ENCODE assay signal across 32 cellular contexts in the genomic region with DNA sequence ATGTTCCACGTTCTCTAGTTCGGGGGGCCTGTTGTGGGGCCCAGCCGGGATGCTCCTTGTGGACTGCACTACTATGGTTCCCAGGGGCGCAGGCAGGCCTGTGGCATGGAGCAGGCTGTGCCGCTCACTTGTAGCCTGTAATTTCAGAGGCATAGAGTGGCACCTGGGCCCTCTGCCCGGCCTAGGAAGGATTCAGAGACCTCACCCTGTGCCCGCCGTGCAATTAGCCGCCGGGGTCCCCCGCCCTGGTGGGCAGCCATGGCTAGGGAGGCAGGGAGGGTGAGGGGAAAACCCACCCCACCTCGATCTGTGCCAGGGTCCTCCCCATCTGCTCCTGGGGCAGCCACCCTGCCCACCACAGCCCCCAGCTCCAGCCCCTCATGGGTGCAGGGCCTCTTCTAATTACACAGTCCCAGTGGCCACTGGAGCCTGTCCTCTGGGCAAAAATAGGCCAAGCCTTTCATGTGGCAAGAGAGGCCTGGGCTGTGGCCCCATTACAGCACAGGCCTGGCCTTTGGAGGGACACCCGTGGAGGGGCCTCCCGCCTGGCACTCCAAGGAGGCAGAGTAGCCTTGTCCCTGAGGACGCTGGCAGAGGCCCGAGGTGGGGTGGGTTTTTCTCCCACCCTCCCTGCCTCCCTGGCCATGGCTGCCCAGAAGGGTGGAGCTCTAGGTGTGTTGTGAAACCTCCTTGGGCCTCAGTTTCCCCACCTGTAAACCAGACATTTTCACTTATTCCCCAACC. TPM values are rescaled to one million over a fixed set of nuclear protein-coding genes. Genes with fewer than 3 reads are reported as not detected.
"Had no signal": no experiment of that assay in that cellular context is flagged by ENCODE, and none has a peak within 500 bp of the region (broad histone marks: within the 10 kb centered on the region; RNA-seq: fewer than 3 reads in every experiment).

No MANE protein-coding gene starts in this region.

- H3K36me3 ChIP-seq: brain microvascular endothelial cell, MG63 had no signal

- H3K4me2 ChIP-seq: PC-9 had no signal

- H3K9me3 Mint-ChIP-seq: activated CD8-positive, alpha-beta T cell treated with anti-CD3 and anti-CD28 coated beads for 36 hours; activated T-cell treated with anti-CD3 and anti-CD28 coated beads, Interleukin-2, amount 50 U/mL, for 72 hours; activated T-helper 17 cell treated with anti-CD3 and anti-CD28 coated beads, Interleukin-2, amount 50 U/mL, for 72 hours had no signal

- H3K27ac Mint-ChIP-seq: activated CD4-positive, alpha-beta T cell treated with anti-CD3 and anti-CD28 coated beads, Interleukin-2, amount 10 ng/mL, durations not matched to agents 24 days and 14 days; activated CD8-positive, alpha-beta T cell treated with anti-CD3 and anti-CD28 coated beads for 36 hours; activated naive CD8-positive, alpha-beta T cell treated with anti-CD3 and anti-CD28 coated beads for 36 hours; activated T-cell treated with anti-CD3 and anti-CD28 coated beads, Interleukin-2, amount 50 U/mL, for 72 hours; activated T-helper 17 cell treated with anti-CD3 and anti-CD28 coated beads, Interleukin-2, amount 50 U/mL, for 72 hours; T-helper 1 cell treated with Interleukin-12 subunit alpha and Interleukin-12 subunit beta and Interleukin-4 antibody, amounts not matched to agents 30 μg/mL and 1 μg/mL, for 36 hours; T-helper 2 cell treated with Interferon-gamma antibody and Interleukin-4, amounts not matched to agents 5 μg/mL and 100 μg/mL, for 36 hours had no signal

- DNase-seq: activated CD4-positive, alpha-beta T cell treated with anti-CD3 and anti-CD28 coated beads, Interleukin-2, amount 10 ng/mL, durations not matched to agents 24 days and 14 days; activated CD4-positive, alpha-beta T cell treated with anti-CD3 and anti-CD28 coated beads, Interleukin-2, amount 50 U/mL, for 4 hours; activated CD8-positive, alpha-beta T cell treated with anti-CD3 and anti-CD28 coated beads for 36 hours; activated effector memory CD4-positive, alpha-beta T cell treated with anti-CD3 and anti-CD28 coated beads, Interleukin-2, amount 50 U/mL, for 16 hours; activated naive CD4-positive, alpha-beta T cell; activated naive CD4-positive, alpha-beta T cell treated with anti-CD3 and anti-CD28 coated beads, Interleukin-2, amount 50 U/mL, for 16 hours; activated naive CD8-positive, alpha-beta T cell treated with anti-CD3 and anti-CD28 coated beads for 36 hours; activated T-cell treated with anti-CD3 and anti-CD28 coated beads, Interleukin-2, amount 50 U/mL, for 1 hour; activated T-cell treated with anti-CD3 and anti-CD28 coated beads, Interleukin-2, amount 50 U/mL, for 72 hours; amniotic stem cell; aorta; brain microvascular endothelial cell; Kasumi-1; KG1; MG63; NCI-H1048; NCI-H1105 treated with DMSO at 0.1 percent for 48 hours; NCI-H1436; NCI-H1694 treated with DMSO at 0.1 percent for 48 hours; NCI-H2029; NCI-H510A; NCI-H526; NCI-H748 treated with DMSO at 0.1 percent for 48 hours; NK-92 treated with Interleukin-12 subunit alpha and Interleukin-12 subunit beta, amount 100 ng/mL, for 24 hours; PC-9 had no signal

- H3K27me3 Mint-ChIP-seq: activated T-helper 17 cell treated with anti-CD3 and anti-CD28 coated beads, Interleukin-2, amount 50 U/mL, for 72 hours had no signal

- H2AFZ ChIP-seq: PC-9 had no signal

- H3K4me1 Mint-ChIP-seq: activated CD4-positive, alpha-beta T cell treated with anti-CD3 and anti-CD28 coated beads, Interleukin-2, amount 10 ng/mL, durations not matched to agents 24 days and 14 days; activated T-helper 17 cell treated with anti-CD3 and anti-CD28 coated beads, Interleukin-2, amount 50 U/mL, for 72 hours had no signal

- H3K4me3 Mint-ChIP-seq: activated CD4-positive, alpha-beta T cell treated with anti-CD3 and anti-CD28 coated beads, Interleukin-2, amount 10 ng/mL, durations not matched to agents 24 days and 14 days; activated CD8-positive, alpha-beta T cell treated with anti-CD3 and anti-CD28 coated beads for 36 hours; activated naive CD8-positive, alpha-beta T cell treated with anti-CD3 and anti-CD28 coated beads for 36 hours; activated T-cell treated with anti-CD3 and anti-CD28 coated beads, Interleukin-2, amount 50 U/mL, for 72 hours; activated T-helper 17 cell treated with anti-CD3 and anti-CD28 coated beads, Interleukin-2, amount 50 U/mL, for 72 hours; T-helper 1 cell treated with Interleukin-12 subunit alpha and Interleukin-12 subunit beta and Interleukin-4 antibody, amounts not matched to agents 30 μg/mL and 1 μg/mL, for 36 hours; T-helper 2 cell treated with Interferon-gamma antibody and Interleukin-4, amounts not matched to agents 5 μg/mL and 100 μg/mL, for 36 hours had no signal

- H3K9me3 ChIP-seq: MG63 had no signal

- ATAC-seq: activated CD8-positive, alpha-beta T cell treated with anti-CD3 and anti-CD28 coated beads for 36 hours; activated T-cell treated with anti-CD3 and anti-CD28 coated beads, Interleukin-2, amount 50 U/mL, for 72 hours; activated T-helper 17 cell treated with anti-CD3 and anti-CD28 coated beads, Interleukin-2, amount 50 U/mL, for 72 hours; Right ventricle myocardium inferior had no signal

- H3K4me3 ChIP-seq: MG63, PC-9, SK-N-MC had no signal

- H3K27me3 ChIP-seq: brain microvascular endothelial cell, MG63 had no signal

- H3K27ac ChIP-seq: brain microvascular endothelial cell, PC-9, RWPE1, SK-N-MC had no signal

RNA-seq across cellular contexts. Expression of a gene that starts 5.2 kb away (rescaled TPM):
- total RNA-seq: activated CD8-positive, alpha-beta memory T cell treated with anti-CD3 and anti-CD28 coated beads for 36 hours; activated CD8-positive, alpha-beta T cell treated with anti-CD3 and anti-CD28 coated beads for 36 hours; PC-9 had no signal
